ENCODE assay signal across 1 cellular context in the genomic region with DNA sequence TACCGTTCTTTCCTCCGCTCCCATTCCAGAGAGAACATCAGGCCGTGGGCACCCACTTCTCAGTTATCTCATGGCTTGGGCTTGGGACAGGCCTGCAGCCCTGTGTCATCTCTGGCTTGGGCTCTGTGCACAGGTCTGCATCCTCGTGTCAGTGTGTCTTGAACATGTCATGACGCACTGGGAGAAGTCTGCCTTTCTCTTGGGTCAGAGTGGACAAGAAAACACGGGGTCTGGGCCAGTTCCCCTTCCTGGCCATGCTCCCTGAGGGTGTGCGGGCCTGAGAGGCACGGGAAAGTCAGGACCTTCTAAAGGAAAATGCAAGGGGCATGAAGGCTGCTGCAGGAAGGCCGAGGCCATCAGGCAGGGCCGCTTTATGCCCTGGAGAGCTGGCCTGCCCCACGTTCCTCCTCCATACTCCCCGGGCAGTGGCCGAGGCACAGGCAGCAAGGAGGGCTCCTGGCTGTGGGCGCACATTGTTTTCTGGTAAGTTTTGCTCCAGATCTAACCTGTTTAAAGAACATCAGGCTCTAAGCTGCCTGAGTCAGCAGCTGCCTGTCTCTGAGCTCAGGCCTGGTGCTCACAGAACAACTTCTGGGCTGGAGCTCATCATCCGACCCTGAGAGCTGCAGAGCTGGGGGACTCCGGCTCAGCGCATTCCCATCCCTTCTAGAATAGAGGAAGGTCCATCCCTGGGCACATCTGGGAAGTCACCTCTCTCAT.
TF ChIP-seq lines count a peak whose summit lies in the region.

No MANE protein-coding gene starts in this region.

TF ChIP-seq in IMR-90, 13 proteins besides CTCF, POLR2A, EP300 and RAD21:
- TF ChIP-seq BHLHE40 (IDR thresholded peaks at IDR 0.05; ENCODE audit: low read depth, low read length) (no peak), CEBPB (IDR thresholded peaks at IDR 0.05; ENCODE audit: low read depth, low read length) (no peak), FOS (IDR thresholded peaks at IDR 0.05; ENCODE audit: low read depth, low read length) (no peak), MAFK (IDR thresholded peaks at IDR 0.05; ENCODE audit: low read depth, low read length) (no peak)
- TF ChIP-seq, protein P1, sequence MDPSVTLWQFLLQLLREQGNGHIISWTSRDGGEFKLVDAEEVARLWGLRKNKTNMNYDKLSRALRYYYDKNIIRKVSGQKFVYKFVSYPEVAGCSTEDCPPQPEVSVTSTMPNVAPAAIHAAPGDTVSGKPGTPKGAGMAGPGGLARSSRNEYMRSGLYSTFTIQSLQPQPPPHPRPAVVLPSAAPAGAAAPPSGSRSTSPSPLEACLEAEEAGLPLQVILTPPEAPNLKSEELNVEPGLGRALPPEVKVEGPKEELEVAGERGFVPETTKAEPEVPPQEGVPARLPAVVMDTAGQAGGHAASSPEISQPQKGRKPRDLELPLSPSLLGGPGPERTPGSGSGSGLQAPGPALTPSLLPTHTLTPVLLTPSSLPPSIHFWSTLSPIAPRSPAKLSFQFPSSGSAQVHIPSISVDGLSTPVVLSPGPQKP (IDR thresholded peaks at IDR 0.05; ENCODE audit: borderline replicate concordance, low read depth, low read length) = no peak
